8 cellular contexts compared by ENCODE assay signal in genomic region chr2:47002480-47003381, GRCh38.
DNase-seq lines count a peak whose midpoint lies in the region; ATAC-seq and TF ChIP-seq lines count a peak whose summit lies in the region.

No MANE protein-coding gene starts in this region.

- H3K4me1 ChIP-seq in BLaER1 (peaks cover 23% of the 10 kb centered on the region), breast epithelium (peaks cover 0 to 4% of the 10 kb centered on the region in 2 donors)

- DNase-seq in NCI-H1092 (lab: John Stamatoyannopoulos, UW) (peak; percentile 38), breast epithelium (ENCODE audit: low spot score in 2 of 2) (no peak), medulla oblongata (ENCODE audit: extremely low spot score) (peak; percentile 93), GF-D8 (lab: John Stamatoyannopoulos, UW) (no peak)

- H3K4me2 ChIP-seq in BLaER1, result peak overlapping the region; percentile 12; the same call in 1 of the 2 replicates

- intact Hi-C loops in breast epithelium (cut with DNase I; ENCODE audit: low total_unique reads), result no loop called here

- H3K27me3 ChIP-seq in BLaER1 (no peaks in the 10 kb centered on the region), breast epithelium (no peaks in the 10 kb centered on the region)

- no peak for TF ChIP-seq CTCF in breast epithelium (IDR thresholded peaks at IDR 0.05)

- peaks cover 100% of the 10 kb centered on the region for H3K36me3 ChIP-seq in BLaER1
- no peaks in the 10 kb centered on the region for H3K36me3 ChIP-seq in breast epithelium

- TF ChIP-seq POLR2A in breast epithelium (IDR thresholded peaks at IDR 0.05), result no peak

- H3K9me3 ChIP-seq in BLaER1 (no peaks in the 10 kb centered on the region), breast epithelium (no peaks in the 10 kb centered on the region)

- H3K27ac ChIP-seq in BLaER1 (peak overlapping the region; percentile 38; the same call in 1 of the 2 replicates), breast epithelium (peak overlapping the region; percentile 33 to 35)

- H3K4me3 ChIP-seq in BLaER1 (no peak overlapping the region), breast epithelium (no peak overlapping the region)

- no peak overlapping the region for H3K9ac ChIP-seq in BLaER1

- no peak for ATAC-seq in activated CD4-positive, CD25-positive, alpha-beta regulatory T cell treated with anti-CD3 and anti-CD28 coated beads, Interleukin-2, amount 50 U/mL, for 24 hours
- ATAC-seq in HG03520 (IDR thresholded peaks at IDR 0.05; ENCODE audit: unreplicated experiment) (no peak), GM18861 (IDR thresholded peaks at IDR 0.05; ENCODE audit: unreplicated experiment) (no peak)

- peaks cover 100% of the 10 kb centered on the region for H4K20me1 ChIP-seq in BLaER1

Comparison
In these comparisons a context has a peak if more than half of its experiments do, and no peak if none do; other contexts are left out.
1. DNase-seq: peak in NCI-H1092 (single experiment) and medulla oblongata (single experiment); none in breast epithelium (0 of 2) and GF-D8 (single experiment).